ENCODE assay signal across 22 cellular contexts in genomic region chr19:35751839-35752745, GRCh38. TPM values are rescaled to one million over a fixed set of nuclear protein-coding genes. Genes with fewer than 3 reads are reported as not detected.
"Had no signal": no experiment of that assay in that cellular context is flagged by ENCODE, and none has a peak within 500 bp of the region (broad histone marks: within the 10 kb centered on the region; RNA-seq: fewer than 3 reads in every experiment).

No MANE protein-coding gene starts in this region.

- DNase-seq: activated CD4-positive, alpha-beta memory T cell treated with anti-CD3 and anti-CD28 coated beads, Interleukin-2, amount 10 ng/mL, durations not matched to agents 7 days and 5 days; activated CD4-positive, alpha-beta T cell treated with anti-CD3 and anti-CD28 coated beads for 36 hours; activated naive CD4-positive, alpha-beta T cell treated with Interleukin-2 at 50 U/mL for 16 hours; activated T-cell treated with anti-CD3 and anti-CD28 coated beads, Interleukin-2, amount 50 U/mL, for 24 hours; body of pancreas; cortex of kidney; erythroblast; head of caudate nucleus; kidney; mucosa of descending colon; naive B cell; stimulated activated naive B cell treated with anti-CD40 and anti-IgM and Interleukin-4, amounts not matched to agents 10 μg/mL and 1 μg/mL and 100 μg/mL, for 72 hours; uterus; WERI-Rb-1 had no signal

- H3K36me3 ChIP-seq: ovary, uterus had no signal

- H3K27ac Mint-ChIP-seq: activated CD4-positive, alpha-beta memory T cell treated with anti-CD3 and anti-CD28 coated beads, Interleukin-2, amount 10 ng/mL, durations not matched to agents 7 days and 5 days; activated CD4-positive, alpha-beta T cell treated with anti-CD3 and anti-CD28 coated beads for 36 hours; activated T-cell treated with anti-CD3 and anti-CD28 coated beads, Interleukin-2, amount 50 U/mL, for 24 hours; activated T-helper 2 cell treated with anti-CD3 and anti-CD28 coated beads, Interferon-gamma antibody, Interleukin-2, Interleukin-4, amounts not matched to agents 10 μg/mL and 5 μg/mL and 100 μg/mL, durations not matched to agents 14 hours and 24 hours and 36 hours; memory B cell; naive B cell; stimulated activated naive B cell treated with anti-CD40 and anti-IgM and Interleukin-4, amounts not matched to agents 10 μg/mL and 1 μg/mL and 100 μg/mL, for 72 hours had no signal

- H3K27ac ChIP-seq: body of pancreas, ovary, uterus, WERI-Rb-1 had no signal

- H3K4me3 ChIP-seq: body of pancreas, mucosa of descending colon, ovary, uterus had no signal

- H3K4me3 Mint-ChIP-seq: activated CD4-positive, alpha-beta memory T cell treated with anti-CD3 and anti-CD28 coated beads, Interleukin-2, amount 10 ng/mL, durations not matched to agents 7 days and 5 days; activated CD4-positive, alpha-beta T cell treated with anti-CD3 and anti-CD28 coated beads for 36 hours; activated T-cell treated with anti-CD3 and anti-CD28 coated beads, Interleukin-2, amount 50 U/mL, for 24 hours; central memory CD8-positive, alpha-beta T cell; memory B cell; stimulated activated naive B cell treated with anti-CD40 and anti-IgM and Interleukin-4, amounts not matched to agents 10 μg/mL and 1 μg/mL and 100 μg/mL, for 72 hours had no signal

- ATAC-seq: activated CD4-positive, alpha-beta T cell treated with anti-CD3 and anti-CD28 coated beads for 36 hours; body of pancreas; mucosa of descending colon; sciatic nerve; stimulated activated naive B cell treated with anti-CD40 and anti-IgM and Interleukin-4, amounts not matched to agents 10 μg/mL and 1 μg/mL and 100 μg/mL, for 72 hours had no signal

- H3K9me3 Mint-ChIP-seq: activated CD4-positive, alpha-beta memory T cell treated with anti-CD3 and anti-CD28 coated beads, Interleukin-2, amount 10 ng/mL, durations not matched to agents 7 days and 5 days; activated T-cell treated with anti-CD3 and anti-CD28 coated beads, Interleukin-2, amount 50 U/mL, for 24 hours; activated T-helper 2 cell treated with anti-CD3 and anti-CD28 coated beads, Interferon-gamma antibody, Interleukin-2, Interleukin-4, amounts not matched to agents 10 μg/mL and 5 μg/mL and 100 μg/mL, durations not matched to agents 14 hours and 24 hours and 36 hours; central memory CD8-positive, alpha-beta T cell; memory B cell had no signal

- H3K27me3 ChIP-seq: body of pancreas, ovary, uterus had no signal

- FAIRE-seq: endometrium, frontal cortex, kidney had no signal

- H3K9me3 ChIP-seq: body of pancreas, mucosa of descending colon, ovary, uterus had no signal

- H3K27me3 Mint-ChIP-seq: activated CD4-positive, alpha-beta memory T cell treated with anti-CD3 and anti-CD28 coated beads, Interleukin-2, amount 10 ng/mL, durations not matched to agents 7 days and 5 days; central memory CD8-positive, alpha-beta T cell had no signal

RNA-seq across cellular contexts. Expression of gene HSPB6, which starts 4.7 kb away (rescaled TPM):
- total RNA-seq: T-helper 2 cell treated with Interferon-gamma antibody and Interleukin-4, amounts not matched to agents 100 ng/mL and 5 ng/mL, for 36 hours had no signal
